Comparison of ENCODE assay signal across 8 cellular contexts in genomic region chr6:159107451-159108260, GRCh38.
DNase-seq lines count a peak whose midpoint lies in the region; ATAC-seq, FAIRE-seq and TF ChIP-seq lines count a peak whose summit lies in the region.

No MANE protein-coding gene starts in this region.

- no peak for FAIRE-seq in D721Med (lab: Jason Lieb, UNC)

- H3K36me3 ChIP-seq in SU-DHL-6 (ENCODE audit: low read length), result no peaks in the 10 kb centered on the region

- H3K9me2 ChIP-seq in SU-DHL-6 (replicated peaks; ENCODE audit: insufficient read depth, low read length), result no peaks in the 10 kb centered on the region

- H3K27me3 ChIP-seq in SU-DHL-6 (ENCODE audit: low read length), result no peaks in the 10 kb centered on the region

- ATAC-seq in GM21423 (IDR thresholded peaks at IDR 0.05; ENCODE audit: unreplicated experiment), result peak; percentile 32
- ATAC-seq in central memory CD8-positive, alpha-beta T cell (replicated peaks; ENCODE audit: extremely low read depth, poor library complexity, severe bottlenecking), result peak; percentile 69
- ATAC-seq in GM18867 (IDR thresholded peaks at IDR 0.05; ENCODE audit: unreplicated experiment), result no peak

- peaks cover 72% of the 10 kb centered on the region for H3K4me1 Mint-ChIP-seq in central memory CD8-positive, alpha-beta T cell

- no peaks in the 10 kb centered on the region for H4K20me1 ChIP-seq in SU-DHL-6 (ENCODE audit: low read depth, low read length)

- CTCF ChIA-PET in GM10248 (lab: Yijun Ruan, JAX), result interaction anchor here (1.0 to 12.1 kb wide), 11 partner anchors 9 to 102 kb away, joined by 3 to 208 read pairs (median 6); partner anchors contain the start of genes RSPH3 and TAGAP

- H2AFZ ChIP-seq in SU-DHL-6 (ENCODE audit: low read depth, low read length, severe bottlenecking), result no peak overlapping the region

- no peaks in the 10 kb centered on the region for H3K9me3 ChIP-seq in SU-DHL-6 (ENCODE audit: insufficient read depth, low read length)

- peak overlapping the region; percentile 56 for H3K9ac ChIP-seq in SU-DHL-6 (ENCODE audit: low read length)

- DNase-seq in central memory CD8-positive, alpha-beta T cell (ENCODE audit: low spot score in 2 of 2), result peak; percentile 46 to 54
- peak; percentile 45 for DNase-seq in stimulated activated CD8-positive, alpha-beta memory T cell treated with anti-CD3 and anti-CD28 coated beads, Interleukin-4, amount 100 ng/mL, for 24 hours (ENCODE audit: low read depth)
- DNase-seq in D721Med (ENCODE audit: insufficient read length, low spot score) (no peak), amygdala (lab: John Stamatoyannopoulos, UW) (no peak), GM10248 (ENCODE audit: extremely low spot score) (no peak)

- H3K4me3 Mint-ChIP-seq in central memory CD8-positive, alpha-beta T cell, result peak overlapping the region; percentile 75

- H3K9me3 Mint-ChIP-seq in central memory CD8-positive, alpha-beta T cell, result no peaks in the 10 kb centered on the region

- H3K4me2 ChIP-seq in SU-DHL-6 (ENCODE audit: low read depth, low read length, poor library complexity, severe bottlenecking), result peak overlapping the region; percentile 94

- H3K27ac ChIP-seq in SU-DHL-6 (ENCODE audit: low read depth, low read length), result peak overlapping the region; percentile 98

- POLR2A ChIA-PET in GM10248 (lab: Yijun Ruan, JAX), result interaction anchor here (0.6 kb wide), 1 partner anchor 327 kb away, joined by 3 read pairs; no protein-coding TSS in a partner anchor

- H3F3A ChIP-seq in SU-DHL-6 (ENCODE audit: insufficient read depth), result peaks cover 36% of the 10 kb centered on the region

- H3K4me3 ChIP-seq in SU-DHL-6 (ENCODE audit: insufficient read depth, low read length, poor library complexity, severe bottlenecking), result peak overlapping the region; percentile 48

- peaks cover 6% of the 10 kb centered on the region for H3K36me3 Mint-ChIP-seq in central memory CD8-positive, alpha-beta T cell (ENCODE audit: insufficient read depth)

- no peaks in the 10 kb centered on the region for H3K79me2 ChIP-seq in SU-DHL-6 (ENCODE audit: insufficient read depth, low read length)

- no peak for TF ChIP-seq CTCF in SU-DHL-6 (IDR thresholded peaks at IDR 0.05; ENCODE audit: insufficient read depth, low read length, poor library complexity, severe bottlenecking)
- no peak for TF ChIP-seq CTCF in D721Med (IDR thresholded peaks at IDR 0.05; ENCODE audit: insufficient read depth, missing control alignments)
- TF ChIP-seq CTCF in GM10248 (IDR thresholded peaks at IDR 0.05; ENCODE audit: control extremely low read depth, extremely low read depth, low read depth, missing control alignments), result no peak

- H3K27me3 Mint-ChIP-seq in central memory CD8-positive, alpha-beta T cell, result no peaks in the 10 kb centered on the region

- H3K27ac Mint-ChIP-seq in central memory CD8-positive, alpha-beta T cell (ENCODE audit: low read depth), result peak overlapping the region; percentile 89

Comparison
In these comparisons a context has a peak if more than half of its experiments do, and no peak if none do; other contexts are left out.
1. DNase-seq: peak in central memory CD8-positive, alpha-beta T cell (2 of 2) and stimulated activated CD8-positive, alpha-beta memory T cell treated with anti-CD3 and anti-CD28 coated beads, Interleukin-4, amount 100 ng/mL, for 24 hours (single experiment); none in D721Med (single experiment), amygdala (0 of 56) and GM10248 (single experiment).